Comparison of ENCODE assay signal across 8 cellular contexts in the genomic region with DNA sequence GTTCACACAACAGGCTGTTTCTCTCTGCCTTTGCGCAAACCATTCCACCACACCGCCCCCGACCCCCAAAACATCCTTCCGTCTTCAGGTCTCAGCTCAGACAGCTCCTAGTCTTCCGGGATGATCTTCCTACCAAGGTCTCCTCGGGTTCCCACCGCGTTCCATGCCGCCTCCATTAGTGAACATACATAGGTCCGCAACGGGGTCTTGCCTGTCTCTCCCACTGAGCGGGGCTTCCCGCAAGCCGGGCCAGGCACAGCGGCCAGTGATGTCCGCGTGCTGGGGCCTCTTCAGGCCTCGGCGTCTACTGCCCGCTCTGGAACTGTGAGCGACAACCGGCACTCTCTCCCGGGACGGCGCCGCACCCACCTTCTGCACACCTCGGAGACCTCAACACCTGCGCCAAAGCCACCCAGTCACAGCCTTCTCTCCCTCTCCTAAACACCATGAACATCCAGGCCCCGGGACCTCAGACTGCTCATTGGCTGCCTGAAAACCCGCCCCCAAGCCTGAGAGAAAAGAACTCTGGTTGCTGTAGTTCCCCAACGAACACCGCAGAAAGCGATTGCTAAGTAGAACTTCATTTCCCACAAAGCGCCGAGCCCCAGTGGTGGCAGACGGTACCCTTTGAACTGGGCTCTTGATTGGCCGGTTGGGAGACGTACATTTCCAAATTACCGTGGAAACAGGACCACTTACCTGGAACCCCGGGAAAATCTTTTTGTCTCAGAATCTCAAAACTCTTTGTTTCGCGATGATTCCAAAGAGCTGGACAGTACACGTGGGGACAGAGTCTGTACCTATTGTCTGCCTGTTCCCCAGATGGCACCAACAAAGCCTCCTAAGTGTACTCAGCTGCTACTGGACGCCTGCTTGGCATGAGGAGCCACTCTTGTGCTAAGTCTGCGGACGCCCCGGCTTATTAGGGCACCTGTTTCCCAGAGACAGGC. TPM values are rescaled to one million over a fixed set of nuclear protein-coding genes. Genes with fewer than 3 reads are reported as not detected.
DNase-seq lines count a peak whose midpoint lies in the region; ATAC-seq lines count a peak whose summit lies in the region.

No MANE protein-coding gene starts in this region.

- no peak overlapping the region for H3K27ac ChIP-seq in ACC112 (ENCODE audit: low read depth, low read length)

- peak; percentile 97 to 98 for DNase-seq in NCI-H524 (lab: John Stamatoyannopoulos, UW)
- peak; percentile 94 for DNase-seq in activated CD8-positive, alpha-beta T cell treated with anti-CD3 and anti-CD28 coated beads, Interleukin-2, amount 10 ng/mL, durations not matched to agents 7 days and 5 days
- peak; percentile 99 for DNase-seq in medulla oblongata (ENCODE audit: extremely low spot score)
- peak; percentile 62 to 80 (median 71) for DNase-seq in stimulated activated CD4-positive, alpha-beta T cell treated with anti-CD3 and anti-CD28 coated beads, TNF-alpha, amount 100 ng/mL, for 4 hours (ENCODE audit: low read depth in 3 of 3)

- H3K9me3 Mint-ChIP-seq in activated CD8-positive, alpha-beta T cell treated with anti-CD3 and anti-CD28 coated beads, Interleukin-2, amount 10 ng/mL, durations not matched to agents 7 days and 5 days (ENCODE audit: insufficient read depth): no peaks in the 10 kb centered on the region

- ATAC-seq in GM18907 (IDR thresholded peaks at IDR 0.05; ENCODE audit: unreplicated experiment) (peak; percentile 83), HG03175 (IDR thresholded peaks at IDR 0.05; ENCODE audit: unreplicated experiment) (peak; percentile 92)
- ATAC-seq in activated CD8-positive, alpha-beta T cell treated with anti-CD3 and anti-CD28 coated beads, Interleukin-2, amount 10 ng/mL, durations not matched to agents 7 days and 5 days: peak; percentile 99

- no peaks in the 10 kb centered on the region for H3K27me3 Mint-ChIP-seq in activated CD8-positive, alpha-beta T cell treated with anti-CD3 and anti-CD28 coated beads, Interleukin-2, amount 10 ng/mL, durations not matched to agents 7 days and 5 days (ENCODE audit: low read depth)

- H3K27ac Mint-ChIP-seq in activated CD8-positive, alpha-beta T cell treated with anti-CD3 and anti-CD28 coated beads, Interleukin-2, amount 10 ng/mL, durations not matched to agents 7 days and 5 days: no peak overlapping the region

- peaks cover 16% of the 10 kb centered on the region for H3K36me3 Mint-ChIP-seq in activated CD8-positive, alpha-beta T cell treated with anti-CD3 and anti-CD28 coated beads, Interleukin-2, amount 10 ng/mL, durations not matched to agents 7 days and 5 days (ENCODE audit: low read depth)

- H3K4me3 ChIP-seq in ACC112 (ENCODE audit: low read depth, low read length) (peak overlapping the region; percentile 81), endocrine pancreas (ENCODE audit: control insufficient read depth, insufficient read depth, low read length) (peak overlapping the region; percentile 28)

- no peaks in the 10 kb centered on the region for H3K9me3 ChIP-seq in endocrine pancreas (ENCODE audit: control insufficient read depth, low read length)

- H3K79me2 ChIP-seq in ACC112 (ENCODE audit: control insufficient read depth, insufficient read depth, low read length, unreplicated experiment): peaks cover 4% of the 10 kb centered on the region

- POLR2A ChIA-PET in activated CD8-positive, alpha-beta T cell treated with anti-CD3 and anti-CD28 coated beads, Interleukin-2, amount 10 ng/mL, durations not matched to agents 7 days and 5 days (lab: Charles Lee): interaction anchor here (1.0 to 2.1 kb wide), 2 partner anchors 9 to 21 kb away, joined by 4 to 13 read pairs; partner anchors contain the start of gene DYRK1B

- H3K4me1 Mint-ChIP-seq in activated CD8-positive, alpha-beta T cell treated with anti-CD3 and anti-CD28 coated beads, Interleukin-2, amount 10 ng/mL, durations not matched to agents 7 days and 5 days (ENCODE audit: low read depth): peaks cover 14% of the 10 kb centered on the region

- no peaks in the 10 kb centered on the region for H3K36me3 ChIP-seq in ACC112 (ENCODE audit: insufficient read depth, low read length)
- no peaks in the 10 kb centered on the region for H3K36me3 ChIP-seq in endocrine pancreas (ENCODE audit: control insufficient read depth, insufficient read depth, low read length)

- CTCF ChIA-PET in activated CD8-positive, alpha-beta T cell treated with anti-CD3 and anti-CD28 coated beads, Interleukin-2, amount 10 ng/mL, durations not matched to agents 7 days and 5 days (lab: Charles Lee): interaction anchor here (1.7 to 2.0 kb wide), 2 partner anchors 19 to 31 kb away, joined by 7 to 10 read pairs; no protein-coding TSS in a partner anchor

- no peaks in the 10 kb centered on the region for H3K27me3 ChIP-seq in ACC112 (ENCODE audit: insufficient read depth, low read length)
- no peaks in the 10 kb centered on the region for H3K27me3 ChIP-seq in endocrine pancreas (ENCODE audit: control insufficient read depth, insufficient read depth, low read length)

- H3K4me1 ChIP-seq in ACC112 (ENCODE audit: control insufficient read depth, insufficient read depth, low read length, unreplicated experiment): peaks cover 4% of the 10 kb centered on the region
- no peaks in the 10 kb centered on the region for H3K4me1 ChIP-seq in endocrine pancreas (ENCODE audit: control insufficient read depth, insufficient read depth, low read length)

- no peak overlapping the region for H2AFZ ChIP-seq in ACC112 (ENCODE audit: low read length, unreplicated experiment)

- H3K9ac ChIP-seq in endocrine pancreas (ENCODE audit: control insufficient read depth, insufficient read depth, low read length): peak overlapping the region; percentile 15

- no peak overlapping the region for H3K4me3 Mint-ChIP-seq in activated CD8-positive, alpha-beta T cell treated with anti-CD3 and anti-CD28 coated beads, Interleukin-2, amount 10 ng/mL, durations not matched to agents 7 days and 5 days

RNA-seq across cellular contexts. Expression of gene DYRK1B, which starts 9.5 kb away (rescaled TPM):
- total RNA-seq in activated CD8-positive, alpha-beta T cell treated with anti-CD3 and anti-CD28 coated beads, Interleukin-2, amount 10 ng/mL, durations not matched to agents 7 days and 5 days: 1 to 10 TPM; 7.5 to 8.5 TPM

RNA-seq across cellular contexts. Expression of gene FBL, which starts 21.8 kb away (rescaled TPM):
- 100 to 1,000 TPM; 385 to 399 TPM for total RNA-seq in activated CD8-positive, alpha-beta T cell treated with anti-CD3 and anti-CD28 coated beads, Interleukin-2, amount 10 ng/mL, durations not matched to agents 7 days and 5 days

RNA-seq across cellular contexts. Expression of gene LEUTX, which starts 45.8 kb away (rescaled TPM):
- total RNA-seq in activated CD8-positive, alpha-beta T cell treated with anti-CD3 and anti-CD28 coated beads, Interleukin-2, amount 10 ng/mL, durations not matched to agents 7 days and 5 days: not detected
